ENCODE assay signal across 18 cellular contexts in genomic region chr16:86288716-86289294, GRCh38.
DNase-seq lines count a peak whose midpoint lies in the region; ATAC-seq, FAIRE-seq and TF ChIP-seq lines count a peak whose summit lies in the region.
"Had no signal": no experiment of that assay in that cellular context is flagged by ENCODE, and none has a peak within 500 bp of the region (broad histone marks: within the 10 kb centered on the region; RNA-seq: fewer than 3 reads in every experiment).

No MANE protein-coding gene starts in this region.

- H4K20me1 ChIP-seq in HepG2 (ENCODE audit: insufficient read depth, low read length) = no peaks in the 10 kb centered on the region; the same call in 1 of the 2 replicates

- H3K9me3 ChIP-seq in colonic mucosa = no peaks in the 10 kb centered on the region
- H3K9me3 ChIP-seq in HepG2 (ENCODE audit: low read length) = no peaks in the 10 kb centered on the region

- H3K27ac ChIP-seq in colonic mucosa = no peak overlapping the region
- no peak overlapping the region for H3K27ac ChIP-seq in HepG2 (ENCODE audit: extremely low read length, insufficient read depth, low read length)
- no peak overlapping the region for H3K27ac ChIP-seq in caudate nucleus (ENCODE audit: low read depth, low read length)
- H3K27ac ChIP-seq: GM23248 had no signal

- WGBS in HepG2 (ENCODE audit: low lambda C conversion rate) = 8% methylated on average over 16 of the region's 19 CpGs

- ATAC-seq in HepG2 = no peak

- H3K4me1 ChIP-seq in colonic mucosa = no peaks in the 10 kb centered on the region
- no peaks in the 10 kb centered on the region for H3K4me1 ChIP-seq in HepG2 (ENCODE audit: insufficient read depth, low read length)

- intact Hi-C loops in colonic mucosa (cut with DNase I) (no loop called here), HepG2 (cut with micrococcal nuclease; ENCODE audit: unreplicated experiment) (no loop called here)

- TF ChIP-seq EP300 in HepG2 (IDR thresholded peaks at IDR 0.05; ENCODE audit: low read depth in 2 of 2, low read length in 2 of 2) = no peak
- no peak for TF ChIP-seq EP300 in HepG2 (CRISPR knock-in tag; IDR thresholded peaks at IDR 0.05; ENCODE audit: borderline replicate concordance)

- H2AFZ ChIP-seq in HepG2 (ENCODE audit: low read length) = no peak overlapping the region
- H2AFZ ChIP-seq: GM23248 had no signal

- H3K9ac ChIP-seq in colonic mucosa (ENCODE audit: low read depth in 2 of 2, low read length in 2 of 2) (peak overlapping the region; percentile 12 to 43), HepG2 (ENCODE audit: insufficient read depth, low read depth, low read length) (no peak overlapping the region)
- H3K9ac ChIP-seq: GM23248 had no signal

- H3K4me3 ChIP-seq in H7 (ENCODE audit: insufficient read depth, low read depth, low read length) (no peak overlapping the region), colonic mucosa (no peak overlapping the region), HepG2 (replicated peaks in 1 of 3; ENCODE audit: insufficient read depth in 1 of 3, low read depth in 2 of 3, low read length in 3 of 3) (no peak overlapping the region)
- H3K4me3 ChIP-seq: GM23248 had no signal

- DNase-seq in H7 (peak; percentile 77), colonic mucosa (no peak), HepG2 (ENCODE audit: low spot score) (no peak), retina (peak; percentile 63), AG08395 (ENCODE audit: low spot score) (no peak), caudate nucleus (lab: John Stamatoyannopoulos, UW) (no peak), NCI-H345 treated with DMSO at 0.1 percent for 48 hours (lab: John Stamatoyannopoulos, UW; ENCODE audit: unreplicated experiment) (no peak), HCEC 1CT (no peak)
- DNase-seq: CD4-positive, alpha-beta T cell; DMS153; GM23248; NCI-H1417; NCI-H187; NCI-H2107; NCI-H510A treated with DMSO at 0.1 percent for 48 hours; NCI-H82 had no signal

- FAIRE-seq in HepG2 (lab: Jason Lieb, UNC) = no peak
- FAIRE-seq: A204.1, GM12891 had no signal

- no peak for TF ChIP-seq CTCF in colonic mucosa (IDR thresholded peaks at IDR 0.05)
- no peak for TF ChIP-seq CTCF in HepG2 (CRISPR knock-in tag; IDR thresholded peaks at IDR 0.05)

- POLR2A ChIA-PET in HepG2 (lab: Yijun Ruan, JAX) = no interaction called here

- no peak for TF ChIP-seq POLR2A in HepG2 (IDR thresholded peaks at IDR 0.05; ENCODE audit: insufficient read depth in 1 of 2, low read depth in 2 of 2, low read length in 2 of 2)

- H3K36me3 ChIP-seq in H7 (replicated peaks; ENCODE audit: control insufficient read depth, insufficient read depth, low read length) (no peaks in the 10 kb centered on the region), colonic mucosa (no peaks in the 10 kb centered on the region), HepG2 (replicated peaks in 1 of 2; ENCODE audit: control insufficient read depth in 1 of 2, insufficient read depth in 2 of 2, low read length in 2 of 2) (no peaks in the 10 kb centered on the region)

- no TSS peak for BruUV-seq in HepG2 (replicated peaks; lab: Mats Ljungman, UMichigan)

- H3K27me3 ChIP-seq in H7 (ENCODE audit: control insufficient read depth, insufficient read depth, low read length) (peaks cover 71% of the 10 kb centered on the region), colonic mucosa (peaks cover 34% of the 10 kb centered on the region), HepG2 (ENCODE audit: control insufficient read depth in 1 of 2, insufficient read depth in 2 of 2, low read length in 2 of 2) (peaks cover 5 to 90% of the 10 kb centered on the region in 2 experiments)

- TF ChIP-seq RAD21 in HepG2 (CRISPR knock-in tag; IDR thresholded peaks at IDR 0.05) = no peak

- CTCF ChIA-PET in HepG2 (lab: Yijun Ruan, JAX; ENCODE audit: low intra/inter-chr PET ratio, low total read pairs) = no interaction called here

- no peak overlapping the region for H3K4me2 ChIP-seq in HepG2 (ENCODE audit: low read depth, low read length)

- no peaks in the 10 kb centered on the region for H3K79me2 ChIP-seq in HepG2 (ENCODE audit: insufficient read depth, low read length)

- in situ Hi-C loops in HepG2 (cut with HindIII; ENCODE audit: extremely low pct_ligation_motif_present, low pct_unique_long_range_greater_than_20kb) = no loop called here

TF ChIP-seq in HepG2, 621 proteins besides CTCF, POLR2A, EP300 and RAD21:
- peak; percentile 51; the same call in 1 of the 2 replicates for TF ChIP-seq EZH2 (conservative IDR thresholded peaks at IDR 0.05; ENCODE audit: low read depth, low read length)
- TF ChIP-seq HOXA3 (CRISPR knock-in tag; IDR thresholded peaks at IDR 0.05) = no peak

Comparison
In these comparisons a context has a peak if more than half of its experiments do, and no peak if none do; other contexts are left out.
1. DNase-seq: peak in H7 (single experiment) and retina (single experiment); none in colonic mucosa (single experiment), HepG2 (single experiment), AG08395 (single experiment), caudate nucleus (0 of 61), NCI-H345 treated with DMSO at 0.1 percent for 48 hours (single experiment) and HCEC 1CT (single experiment).